28 cellular contexts compared by ENCODE assay signal in the genomic region with DNA sequence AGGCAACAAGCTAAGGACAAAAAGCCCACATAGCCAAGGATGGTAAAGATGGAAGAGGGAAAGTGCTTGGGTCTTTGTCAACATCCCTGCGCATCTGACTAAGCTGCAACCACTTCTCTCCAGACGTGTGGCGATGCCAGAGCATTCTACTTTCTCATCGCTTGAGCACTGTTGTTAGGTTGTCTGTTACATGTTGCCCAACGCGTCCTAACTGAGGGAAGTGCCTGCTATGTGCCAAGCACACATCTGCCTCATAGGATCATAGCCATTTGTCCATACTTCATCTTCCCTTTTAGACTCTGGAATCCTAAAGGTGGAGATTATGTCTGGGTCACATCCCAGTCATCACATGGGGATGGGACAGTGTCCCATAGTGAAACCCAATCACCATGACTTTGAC.
"Had no signal": no experiment of that assay in that cellular context is flagged by ENCODE, and none has a peak within 500 bp of the region (broad histone marks: within the 10 kb centered on the region; RNA-seq: fewer than 3 reads in every experiment).

No MANE protein-coding gene starts in this region.

- H3K36me3 Mint-ChIP-seq: activated CD4-positive, alpha-beta memory T cell treated with anti-CD3 and anti-CD28 coated beads for 36 hours; activated CD8-positive, alpha-beta memory T cell treated with anti-CD3 and anti-CD28 coated beads, Interleukin-2, amount 10 ng/mL, durations not matched to agents 7 days and 5 days; activated naive CD4-positive, alpha-beta T cell treated with anti-CD3 and anti-CD28 coated beads, Interleukin-2, amount 10 ng/mL, durations not matched to agents 7 days and 5 days; activated naive CD4-positive, alpha-beta T cell treated with anti-CD3 and anti-CD28 coated beads, Interleukin-2, amount 50 U/mL, for 72 hours; activated naive CD8-positive, alpha-beta T cell treated with anti-CD3 and anti-CD28 coated beads, Interleukin-2, amount 10 ng/mL, durations not matched to agents 7 days and 5 days; brain had no signal

- H3K27me3 ChIP-seq: ascending aorta, colonic mucosa had no signal

- H3K27ac ChIP-seq: ascending aorta, breast epithelium, colonic mucosa, epithelial cell of prostate, esophagus squamous epithelium had no signal

- ATAC-seq: activated CD4-positive, alpha-beta T cell treated with anti-CD3 and anti-CD28 coated beads for 36 hours; activated CD8-positive, alpha-beta memory T cell treated with anti-CD3 and anti-CD28 coated beads, Interleukin-2, amount 10 ng/mL, durations not matched to agents 7 days and 5 days; activated CD8-positive, alpha-beta T cell treated with anti-CD3 and anti-CD28 coated beads, Interleukin-2, amount 10 ng/mL, durations not matched to agents 7 days and 5 days; activated naive CD4-positive, alpha-beta T cell treated with anti-CD3 and anti-CD28 coated beads, Interleukin-2, amount 50 U/mL, for 72 hours; activated T-cell treated with anti-CD3 and anti-CD28 coated beads, Interleukin-2, amount 50 U/mL, for 72 hours had no signal

- H3K9me3 ChIP-seq: ascending aorta, breast epithelium, colonic mucosa, esophagus squamous epithelium had no signal

- DNase-seq: activated CD4-positive, alpha-beta memory T cell treated with anti-CD3 and anti-CD28 coated beads for 36 hours; activated CD4-positive, alpha-beta T cell treated with anti-CD3 and anti-CD28 coated beads for 36 hours; activated CD4-positive, alpha-beta T cell treated with anti-CD3 and anti-CD28 coated beads, Interleukin-2, amount 10 ng/mL, durations not matched to agents 24 days and 14 days; activated CD4-positive, CD25-positive, alpha-beta regulatory T cell; activated CD4-positive, CD25-positive, alpha-beta regulatory T cell treated with anti-CD3 and anti-CD28 coated beads, Interleukin-2, amount 50 U/mL, for 72 hours; activated CD8-positive, alpha-beta memory T cell treated with anti-CD3 and anti-CD28 coated beads, Interleukin-2, amount 10 ng/mL, durations not matched to agents 7 days and 5 days; activated CD8-positive, alpha-beta memory T cell treated with anti-CD3 and anti-CD28 coated beads, Interleukin-2, amount 50 U/mL, for 4 hours; activated CD8-positive, alpha-beta T cell treated with anti-CD3 and anti-CD28 coated beads, Interleukin-2, amount 10 ng/mL, durations not matched to agents 7 days and 5 days; activated gamma-delta T cell; activated naive CD4-positive, alpha-beta T cell; activated naive CD4-positive, alpha-beta T cell treated with anti-CD3 and anti-CD28 coated beads, Interleukin-2, amount 10 ng/mL, durations not matched to agents 7 days and 5 days; activated naive CD8-positive, alpha-beta T cell treated with anti-CD3 and anti-CD28 coated beads, Interleukin-2, amount 10 ng/mL, durations not matched to agents 7 days and 5 days; activated T-cell treated with anti-CD3 and anti-CD28 coated beads, Interleukin-2, amount 50 U/mL, for 1 hour; activated T-cell treated with anti-CD3 and anti-CD28 coated beads, Interleukin-2, amount 50 U/mL, for 72 hours; caudate nucleus; colonic mucosa; effector CD8-positive, alpha-beta T cell; esophagus squamous epithelium; head of caudate nucleus; T-helper 2 cell had no signal

- H3K36me3 ChIP-seq: ascending aorta, breast epithelium, colonic mucosa, esophagus squamous epithelium had no signal

- H3K27ac Mint-ChIP-seq: activated CD4-positive, alpha-beta memory T cell treated with anti-CD3 and anti-CD28 coated beads for 36 hours; activated CD4-positive, alpha-beta T cell treated with anti-CD3 and anti-CD28 coated beads for 36 hours; activated CD4-positive, alpha-beta T cell treated with anti-CD3 and anti-CD28 coated beads, Interleukin-2, amount 10 ng/mL, durations not matched to agents 24 days and 14 days; activated CD8-positive, alpha-beta memory T cell treated with anti-CD3 and anti-CD28 coated beads, Interleukin-2, amount 10 ng/mL, durations not matched to agents 7 days and 5 days; activated CD8-positive, alpha-beta T cell treated with anti-CD3 and anti-CD28 coated beads, Interleukin-2, amount 10 ng/mL, durations not matched to agents 7 days and 5 days; activated naive CD4-positive, alpha-beta T cell treated with anti-CD3 and anti-CD28 coated beads, Interleukin-2, amount 10 ng/mL, durations not matched to agents 7 days and 5 days; activated naive CD4-positive, alpha-beta T cell treated with anti-CD3 and anti-CD28 coated beads, Interleukin-2, amount 50 U/mL, for 72 hours; activated naive CD8-positive, alpha-beta T cell treated with anti-CD3 and anti-CD28 coated beads, Interleukin-2, amount 10 ng/mL, durations not matched to agents 7 days and 5 days; activated T-cell treated with anti-CD3 and anti-CD28 coated beads, Interleukin-2, amount 50 U/mL, for 72 hours; brain had no signal

- H3K9me3 Mint-ChIP-seq: activated CD4-positive, alpha-beta memory T cell treated with anti-CD3 and anti-CD28 coated beads for 36 hours; activated CD4-positive, alpha-beta T cell treated with anti-CD3 and anti-CD28 coated beads, Interleukin-2, amount 10 ng/mL, durations not matched to agents 24 days and 14 days; activated naive CD4-positive, alpha-beta T cell treated with anti-CD3 and anti-CD28 coated beads, Interleukin-2, amount 10 ng/mL, durations not matched to agents 7 days and 5 days had no signal

- H3K4me1 Mint-ChIP-seq: activated CD4-positive, alpha-beta T cell treated with anti-CD3 and anti-CD28 coated beads for 36 hours; activated CD4-positive, alpha-beta T cell treated with anti-CD3 and anti-CD28 coated beads, Interleukin-2, amount 10 ng/mL, durations not matched to agents 24 days and 14 days; activated CD8-positive, alpha-beta memory T cell treated with anti-CD3 and anti-CD28 coated beads, Interleukin-2, amount 10 ng/mL, durations not matched to agents 7 days and 5 days; activated naive CD4-positive, alpha-beta T cell treated with anti-CD3 and anti-CD28 coated beads, Interleukin-2, amount 10 ng/mL, durations not matched to agents 7 days and 5 days; activated naive CD8-positive, alpha-beta T cell treated with anti-CD3 and anti-CD28 coated beads, Interleukin-2, amount 10 ng/mL, durations not matched to agents 7 days and 5 days; brain had no signal

- H3K4me3 Mint-ChIP-seq: activated CD4-positive, alpha-beta memory T cell treated with anti-CD3 and anti-CD28 coated beads for 36 hours; activated CD4-positive, alpha-beta T cell treated with anti-CD3 and anti-CD28 coated beads for 36 hours; activated CD4-positive, alpha-beta T cell treated with anti-CD3 and anti-CD28 coated beads, Interleukin-2, amount 10 ng/mL, durations not matched to agents 24 days and 14 days; activated CD8-positive, alpha-beta memory T cell treated with anti-CD3 and anti-CD28 coated beads, Interleukin-2, amount 10 ng/mL, durations not matched to agents 7 days and 5 days; activated CD8-positive, alpha-beta T cell treated with anti-CD3 and anti-CD28 coated beads, Interleukin-2, amount 10 ng/mL, durations not matched to agents 7 days and 5 days; activated naive CD4-positive, alpha-beta T cell treated with anti-CD3 and anti-CD28 coated beads, Interleukin-2, amount 10 ng/mL, durations not matched to agents 7 days and 5 days; activated naive CD8-positive, alpha-beta T cell treated with anti-CD3 and anti-CD28 coated beads, Interleukin-2, amount 10 ng/mL, durations not matched to agents 7 days and 5 days; activated T-cell treated with anti-CD3 and anti-CD28 coated beads, Interleukin-2, amount 50 U/mL, for 72 hours; brain had no signal

- H3K4me1 ChIP-seq: ascending aorta, breast epithelium, colonic mucosa, esophagus squamous epithelium had no signal

- H3K4me3 ChIP-seq: ascending aorta, breast epithelium, colonic mucosa, esophagus squamous epithelium had no signal

- FAIRE-seq: endometrium, endothelial cell of umbilical vein, frontal cortex had no signal
